Comparison of ENCODE assay signal across 8 cellular contexts in genomic region chr5:151447174-151448037, GRCh38. TPM values are rescaled to one million over a fixed set of nuclear protein-coding genes. Genes with fewer than 3 reads are reported as not detected.
A peak's percentile ranks its signal among the peaks of the same experiment; 100 is the strongest.
DNase-seq lines count a peak whose midpoint lies in the region; ATAC-seq and TF ChIP-seq lines count a peak whose summit lies in the region.

Gene SLC36A1, plus strand, starts transcription at chr5:151447603. Its CDS starts 11,190 bp downstream, at chr5:151458793.

- peaks cover 0 to 6% of the 10 kb centered on the region in 2 donors for H3K36me3 Mint-ChIP-seq in activated naive CD4-positive, alpha-beta T cell treated with anti-CD3 and anti-CD28 coated beads, Interleukin-2, amount 50 U/mL, for 72 hours
- H3K36me3 Mint-ChIP-seq in glutamatergic neuron (ENCODE audit: unreplicated experiment) = peaks cover 8% of the 10 kb centered on the region
- peaks cover 4% of the 10 kb centered on the region for H3K36me3 Mint-ChIP-seq in osteocyte (ENCODE audit: unreplicated experiment)

- ATAC-seq in HG02571 (IDR thresholded peaks at IDR 0.05; ENCODE audit: unreplicated experiment) (peak; percentile 77), thoracic aorta (ENCODE audit: insufficient number of reproducible peaks, low FRiP score, low read depth) (peak; percentile 83)
- peak; percentile 88 to 95 for ATAC-seq in activated naive CD4-positive, alpha-beta T cell treated with anti-CD3 and anti-CD28 coated beads, Interleukin-2, amount 50 U/mL, for 72 hours

- peaks cover 3 to 14% of the 10 kb centered on the region in 2 donors for H3K4me1 ChIP-seq in thoracic aorta (ENCODE audit: control insufficient read depth in 1 of 2, low read depth in 2 of 2)

- peak within 1 kb of the TSS; percentile 77 for H3K9ac ChIP-seq in SK-N-MC (ENCODE audit: insufficient read length)

- peak within 1 kb of the TSS; percentile 89 for H3K4me3 ChIP-seq in NB4 (ENCODE audit: low read depth, low read length)
- peak within 1 kb of the TSS; percentile 96 for H3K4me3 ChIP-seq in SK-N-MC
- peak within 1 kb of the TSS; percentile 89 for H3K4me3 ChIP-seq in thoracic aorta

- H3K4me1 Mint-ChIP-seq in glutamatergic neuron (ENCODE audit: low read depth, unreplicated experiment) = peaks cover 33% of the 10 kb centered on the region
- peaks cover 34% of the 10 kb centered on the region for H3K4me1 Mint-ChIP-seq in osteocyte (ENCODE audit: unreplicated experiment)

- H3K27me3 Mint-ChIP-seq in glutamatergic neuron (ENCODE audit: unreplicated experiment) = peaks cover 31% of the 10 kb centered on the region
- H3K27me3 Mint-ChIP-seq in osteocyte (ENCODE audit: unreplicated experiment) = peaks cover 38% of the 10 kb centered on the region

- no peak within 1 kb of the TSS for H3K27ac ChIP-seq in SK-N-MC
- peak within 1 kb of the TSS; percentile 29 to 37 for H3K27ac ChIP-seq in thoracic aorta

- H3K9me3 Mint-ChIP-seq in activated naive CD4-positive, alpha-beta T cell treated with anti-CD3 and anti-CD28 coated beads, Interleukin-2, amount 50 U/mL, for 72 hours = no peaks in the 10 kb centered on the region
- H3K9me3 Mint-ChIP-seq in glutamatergic neuron (ENCODE audit: unreplicated experiment) = peaks cover 23% of the 10 kb centered on the region
- H3K9me3 Mint-ChIP-seq in osteocyte (ENCODE audit: unreplicated experiment) = no peaks in the 10 kb centered on the region

- peak; percentile 63 for TF ChIP-seq CTCF in NB4 (IDR thresholded peaks at IDR 0.05; ENCODE audit: low read depth, low read length)
- peak; percentile 95 for TF ChIP-seq CTCF in glutamatergic neuron (IDR thresholded peaks at IDR 0.05; ENCODE audit: partially characterized antibody, unreplicated experiment)
- TF ChIP-seq CTCF in osteocyte (IDR thresholded peaks at IDR 0.05) = peak; percentile 93
- TF ChIP-seq CTCF in thoracic aorta (IDR thresholded peaks at IDR 0.05) = peak; percentile 96

- TF ChIP-seq POLR2A in GM10847 (IDR thresholded peaks at IDR 0.05; ENCODE audit: extremely low read depth, insufficient read length) = peak; percentile 61
- no peak for TF ChIP-seq POLR2A in NB4 (IDR thresholded peaks at IDR 0.05; ENCODE audit: extremely low read depth, insufficient read length)

- H3K4me3 Mint-ChIP-seq in glutamatergic neuron (ENCODE audit: unreplicated experiment) = peak within 1 kb of the TSS; percentile 98
- peak within 1 kb of the TSS; percentile 97 for H3K4me3 Mint-ChIP-seq in osteocyte (ENCODE audit: unreplicated experiment)

- H3K36me3 ChIP-seq in SK-N-MC (ENCODE audit: insufficient read depth, low read length) (no peaks in the 10 kb centered on the region), thoracic aorta (no peaks in the 10 kb centered on the region)

- H3K27me3 ChIP-seq in thoracic aorta (replicated peaks; ENCODE audit: insufficient read depth) = no peaks in the 10 kb centered on the region

- DNase-seq in NB4 (ENCODE audit: low read depth) (peak; percentile 97), SK-N-MC (ENCODE audit: low read depth, low spot score) (peak; percentile 52), glutamatergic neuron (peak; percentile 98), osteocyte (ENCODE audit: extremely low spot score, unreplicated experiment) (peak; percentile 97), thoracic aorta (ENCODE audit: low spot score) (peak; percentile 82)
- peak; percentile 97 for DNase-seq in activated naive CD4-positive, alpha-beta T cell treated with anti-CD3 and anti-CD28 coated beads, Interleukin-2, amount 50 U/mL, for 72 hours (ENCODE audit: low spot score in 2 of 2)

- H3K27ac Mint-ChIP-seq in activated naive CD4-positive, alpha-beta T cell treated with anti-CD3 and anti-CD28 coated beads, Interleukin-2, amount 50 U/mL, for 72 hours = peak within 1 kb of the TSS; percentile 92 to 95
- peak within 1 kb of the TSS; percentile 99 for H3K27ac Mint-ChIP-seq in glutamatergic neuron (ENCODE audit: unreplicated experiment)
- H3K27ac Mint-ChIP-seq in osteocyte (ENCODE audit: unreplicated experiment) = peak within 1 kb of the TSS; percentile 74

- H3K9me3 ChIP-seq in SK-N-MC (ENCODE audit: low read depth, low read length) (no peaks in the 10 kb centered on the region), thoracic aorta (no peaks in the 10 kb centered on the region)

RNA-seq across cellular contexts. Expression of gene SLC36A1, which starts in this region (rescaled TPM):
- 1 to 10 TPM; 5.0 to 7.8 TPM for total RNA-seq in activated naive CD4-positive, alpha-beta T cell treated with anti-CD3 and anti-CD28 coated beads, Interleukin-2, amount 50 U/mL, for 72 hours
- total RNA-seq in glutamatergic neuron (ENCODE audit: unreplicated experiment) (117 TPM), osteocyte (42.5 and 45.5 TPM in 2 replicates), thoracic aorta (10 to 100 TPM; 16.0 to 26.5 TPM)
